8 cellular contexts compared by ENCODE assay signal in genomic region chr20:36439040-36439730, GRCh38.
DNase-seq lines count a peak whose midpoint lies in the region; ATAC-seq and TF ChIP-seq lines count a peak whose summit lies in the region.

No MANE protein-coding gene starts in this region.

- peak; percentile 64 for DNase-seq in Daoy (ENCODE audit: low read depth)
- no peak for DNase-seq in LNCaP clone FGC (ENCODE audit: low read depth)
- peak; percentile 38 for DNase-seq in T follicular helper cell (ENCODE audit: low read depth)
- DNase-seq in adipocyte (ENCODE audit: low read depth), result peak; percentile 75
- peak; percentile 72 for DNase-seq in right atrium auricular region (ENCODE audit: low spot score)
- DNase-seq in sigmoid colon, result no peak

- no peak for ATAC-seq in HG03520 (IDR thresholded peaks at IDR 0.05; ENCODE audit: unreplicated experiment)
- ATAC-seq in GM21825 (IDR thresholded peaks at IDR 0.05; ENCODE audit: unreplicated experiment), result no peak

- H3K9me3 ChIP-seq in adipocyte (ENCODE audit: control insufficient read depth, low read length) (no peaks in the 10 kb centered on the region), right atrium auricular region (no peaks in the 10 kb centered on the region), sigmoid colon (no peaks in the 10 kb centered on the region)

- H3K4me1 ChIP-seq in adipocyte (ENCODE audit: control insufficient read depth, insufficient read depth, low read length) (no peaks in the 10 kb centered on the region), right atrium auricular region (peaks cover 0 to 8% of the 10 kb centered on the region in 2 donors), sigmoid colon (peaks cover 0 to 11% (median 6%) of the 10 kb centered on the region in 4 donors)

- 23 to 31% methylated on average over 9 of the region's 9 CpGs for WGBS in sigmoid colon, 2 donors

- TF ChIP-seq EP300 in sigmoid colon (IDR thresholded peaks at IDR 0.05), result no peak

- TF ChIP-seq CTCF in LNCaP clone FGC (IDR thresholded peaks at IDR 0.05; ENCODE audit: control insufficient read depth, extremely low read depth, insufficient read depth) (peak; percentile 95), right atrium auricular region (IDR thresholded peaks at IDR 0.05) (peak; percentile 78 to 90), sigmoid colon (IDR thresholded peaks at IDR 0.05) (peak; percentile 33 to 83 (median 76))

- H3K27ac ChIP-seq in right atrium auricular region (no peak overlapping the region), sigmoid colon (no peak overlapping the region)

- H3K9ac ChIP-seq in adipocyte (ENCODE audit: low read length), result no peak overlapping the region

- no peak for TF ChIP-seq POLR2A in sigmoid colon (IDR thresholded peaks at IDR 0.05)

- H3K4me3 ChIP-seq in LNCaP clone FGC (ENCODE audit: low read depth, low read length) (no peak overlapping the region), adipocyte (ENCODE audit: low read length) (no peak overlapping the region), right atrium auricular region (no peak overlapping the region), sigmoid colon (no peak overlapping the region)

- H3K27me3 ChIP-seq in adipocyte (replicated peaks; ENCODE audit: control insufficient read depth, insufficient read depth, low read length) (peaks cover 54% of the 10 kb centered on the region), right atrium auricular region (no peaks in the 10 kb centered on the region), sigmoid colon (peaks cover 2 to 9% (median 4%) of the 10 kb centered on the region in 3 donors)

- no peaks in the 10 kb centered on the region for H3K36me3 ChIP-seq in adipocyte (ENCODE audit: control insufficient read depth, insufficient read depth, low read length, severe bottlenecking)
- H3K36me3 ChIP-seq in right atrium auricular region, result no peaks in the 10 kb centered on the region
- H3K36me3 ChIP-seq in sigmoid colon, result no peaks in the 10 kb centered on the region

- intact Hi-C loops in sigmoid colon (cut with DNase I), result loop anchor here (1.0 kb wide), 1 partner anchor 236 kb away; no protein-coding TSS in a partner anchor

Comparison
In these comparisons a context has a peak if more than half of its experiments do, and no peak if none do; other contexts are left out.
1. DNase-seq: peak in Daoy (single experiment), T follicular helper cell (single experiment), adipocyte (single experiment) and right atrium auricular region (single experiment); none in LNCaP clone FGC (single experiment) and sigmoid colon (single experiment).
2. Peak in every context shown above with its lines, with median percentiles within 50 percentile points of each other: CTCF ChIP-seq.